ENCODE assay signal across 1 cellular context in genomic region chr16:14427371-14427948, GRCh38.
TF ChIP-seq lines count a peak whose summit lies in the region.

No MANE protein-coding gene starts in this region.

TF ChIP-seq in K562, 482 proteins besides CTCF, POLR2A, EP300 and RAD21 (continued from another document):
- TF ChIP-seq ZNF347 (CRISPR knock-in tag; IDR thresholded peaks at IDR 0.05; ENCODE audit: low read depth) = no peak
- no peak for TF ChIP-seq POLR2G (IDR thresholded peaks at IDR 0.05; ENCODE audit: low read depth, low read length)
- no peak for TF ChIP-seq ZNF316 (IDR thresholded peaks at IDR 0.05)
- TF ChIP-seq ZHX1 (conservative IDR thresholded peaks at IDR 0.05; ENCODE audit: low read length) = no peak
- TF ChIP-seq ZNF740 (CRISPR knock-in tag; IDR thresholded peaks at IDR 0.05) = no peak
- TF ChIP-seq ZNF740 (tag; IDR thresholded peaks at IDR 0.05) = no peak
- no peak for TF ChIP-seq FOXP1 (CRISPR knock-in tag; IDR thresholded peaks at IDR 0.05)
- TF ChIP-seq BMI1 (IDR thresholded peaks at IDR 0.05; ENCODE audit: low read length) = no peak
- TF ChIP-seq CBFA2T2 (conservative IDR thresholded peaks at IDR 0.05) = no peak
